ENCODE assay signal across 20 cellular contexts in genomic region chr4:165192500-165192898, GRCh38. TPM values are rescaled to one million over a fixed set of nuclear protein-coding genes. Genes with fewer than 3 reads are reported as not detected.
A peak's percentile ranks its signal among the peaks of the same experiment; 100 is the strongest.
DNase-seq lines count a peak whose midpoint lies in the region; ATAC-seq and TF ChIP-seq lines count a peak whose summit lies in the region.
"Had no signal": no experiment of that assay in that cellular context is flagged by ENCODE, and none has a peak within 500 bp of the region (broad histone marks: within the 10 kb centered on the region; RNA-seq: fewer than 3 reads in every experiment).

No MANE protein-coding gene starts in this region.

- peak overlapping the region; percentile 59 for H3K27ac Mint-ChIP-seq in activated CD4-positive, alpha-beta T cell treated with anti-CD3 and anti-CD28 coated beads, Interleukin-2, amount 10 ng/mL, durations not matched to agents 24 days and 14 days
- H3K27ac Mint-ChIP-seq in MCF 10A (ENCODE audit: low read depth, unreplicated experiment) = peak overlapping the region; percentile 22
- H3K27ac Mint-ChIP-seq: CD4-positive, alpha-beta memory T cell had no signal

- H3K36me3 ChIP-seq in mammary epithelial cell (ENCODE audit: insufficient read depth, low read length) = no peaks in the 10 kb centered on the region
- H3K36me3 ChIP-seq: BLaER1 treated with 17β-estradiol and CSF1 and Interleukin-3, amounts not matched to agents 10 nM and 100 nM had no signal

- DNase-seq in activated CD4-positive, alpha-beta T cell treated with anti-CD3 and anti-CD28 coated beads, Interleukin-2, amount 10 ng/mL, durations not matched to agents 24 days and 14 days = no peak
- no peak for DNase-seq in activated CD4-positive, alpha-beta T cell treated with anti-CD3 and anti-CD28 coated beads for 1 hour
- DNase-seq in MCF 10A (ENCODE audit: unreplicated experiment) (no peak), mammary epithelial cell (no peak), caudate nucleus (lab: John Stamatoyannopoulos, UW) (peak in 17 of 61 donors; percentile 4 to 83 (median 15))
- DNase-seq: 8988T; CD4-positive, alpha-beta memory T cell; DND-41; KG1; NCI-H1105 treated with DMSO at 0.1 percent for 48 hours; NCI-H2029 treated with DMSO at 0.1 percent for 48 hours; NCI-H226; NCI-H510A treated with DMSO at 0.1 percent for 48 hours; NCI-H748 treated with DMSO at 0.1 percent for 48 hours; SHP77 treated with DMSO at 0.1 percent for 48 hours had no signal

- no peaks in the 10 kb centered on the region for H3K4me1 ChIP-seq in mammary epithelial cell (ENCODE audit: insufficient read depth, low read length)

- POLR2A ChIA-PET in MCF 10A (lab: Yijun Ruan, JAX) = no interaction called here

- peak overlapping the region; percentile 16 for H3K4me3 Mint-ChIP-seq in activated CD4-positive, alpha-beta T cell treated with anti-CD3 and anti-CD28 coated beads, Interleukin-2, amount 10 ng/mL, durations not matched to agents 24 days and 14 days
- H3K4me3 Mint-ChIP-seq in MCF 10A (ENCODE audit: unreplicated experiment) = no peak overlapping the region
- H3K4me3 Mint-ChIP-seq: CD4-positive, alpha-beta memory T cell had no signal

- dilution Hi-C loops in mammary epithelial cell (cut with HindIII; ENCODE audit: low sequenced_read_pairs) = no loop called here

- CTCF ChIA-PET in MCF 10A (lab: Yijun Ruan, JAX) = interaction anchor here (0.6 kb wide), 1 partner anchor 138 kb away, joined by 3 read pairs; no protein-coding TSS in a partner anchor
- CTCF ChIA-PET in mammary epithelial cell (lab: Charles Lee; ENCODE audit: low non-redundant PET) = no interaction called here

- no peaks in the 10 kb centered on the region for H3K36me3 Mint-ChIP-seq in activated CD4-positive, alpha-beta T cell treated with anti-CD3 and anti-CD28 coated beads, Interleukin-2, amount 10 ng/mL, durations not matched to agents 24 days and 14 days (ENCODE audit: low read depth)
- H3K36me3 Mint-ChIP-seq in MCF 10A (ENCODE audit: insufficient read depth, unreplicated experiment) = no peaks in the 10 kb centered on the region
- H3K36me3 Mint-ChIP-seq: CD4-positive, alpha-beta memory T cell had no signal

- H3K27me3 Mint-ChIP-seq in activated CD4-positive, alpha-beta T cell treated with anti-CD3 and anti-CD28 coated beads, Interleukin-2, amount 10 ng/mL, durations not matched to agents 24 days and 14 days = no peaks in the 10 kb centered on the region
- no peaks in the 10 kb centered on the region for H3K27me3 Mint-ChIP-seq in MCF 10A (ENCODE audit: insufficient read depth, unreplicated experiment)
- H3K27me3 Mint-ChIP-seq: CD4-positive, alpha-beta memory T cell had no signal

- ATAC-seq in GM18909 (IDR thresholded peaks at IDR 0.05; ENCODE audit: poor library complexity, unreplicated experiment) (no peak), GM18517 (IDR thresholded peaks at IDR 0.05; ENCODE audit: unreplicated experiment) (no peak)

- H3K4me2 ChIP-seq in mammary epithelial cell (ENCODE audit: insufficient read depth, low read depth, low read length) = no peak overlapping the region
- H3K4me2 ChIP-seq: BLaER1 treated with 17β-estradiol and CSF1 and Interleukin-3, amounts not matched to agents 10 nM and 100 nM had no signal

- TF ChIP-seq CTCF in MCF 10A (IDR thresholded peaks at IDR 0.05; ENCODE audit: unreplicated experiment) (no peak), mammary epithelial cell (conservative IDR thresholded peaks at IDR 0.05 in 1 of 2, IDR thresholded peaks at IDR 0.05 in 1 of 2; ENCODE audit: extremely low read depth in 1 of 2, insufficient read depth in 1 of 2, low read depth in 1 of 2, low read length in 2 of 2) (no peak)

- no peaks in the 10 kb centered on the region for H3K27me3 ChIP-seq in mammary epithelial cell (ENCODE audit: insufficient read depth, low read length)
- H3K27me3 ChIP-seq: BLaER1 treated with 17β-estradiol and CSF1 and Interleukin-3, amounts not matched to agents 10 nM and 100 nM had no signal

- H3K27ac ChIP-seq in mammary epithelial cell (ENCODE audit: insufficient read depth, low read depth, low read length) (no peak overlapping the region), caudate nucleus (ENCODE audit: low read depth, low read length) (peak overlapping the region; percentile 48), temporal lobe (ENCODE audit: low read depth, low read length) (peak overlapping the region; percentile 67)
- H3K27ac ChIP-seq: BLaER1 treated with 17β-estradiol and CSF1 and Interleukin-3, amounts not matched to agents 10 nM and 100 nM; RWPE1 had no signal

- peaks cover 31% of the 10 kb centered on the region for H3K4me1 Mint-ChIP-seq in activated CD4-positive, alpha-beta T cell treated with anti-CD3 and anti-CD28 coated beads, Interleukin-2, amount 10 ng/mL, durations not matched to agents 24 days and 14 days
- H3K4me1 Mint-ChIP-seq in MCF 10A (ENCODE audit: insufficient read depth, unreplicated experiment) = peaks cover 15% of the 10 kb centered on the region

- in situ Hi-C loops in mammary epithelial cell (cut with MboI; ENCODE audit: low sequenced_read_pairs in 2 of 2) = no loop called here

- no TSS peak for BruUV-seq in MCF 10A (replicated peaks; lab: Mats Ljungman, UMichigan)
- no TSS peak for BruUV-seq in mammary epithelial cell (replicated peaks; lab: Mats Ljungman, UMichigan)

- H3K9me3 ChIP-seq in mammary epithelial cell (replicated peaks; ENCODE audit: insufficient read depth, low read length) = no peaks in the 10 kb centered on the region

- no peak overlapping the region for H3K4me3 ChIP-seq in mammary epithelial cell (replicated peaks in 1 of 3; ENCODE audit: insufficient read depth in 1 of 3, low read depth in 2 of 3, low read length in 3 of 3)
- H3K4me3 ChIP-seq: BLaER1 treated with 17β-estradiol and CSF1 and Interleukin-3, amounts not matched to agents 10 nM and 100 nM had no signal

- intact Hi-C loops in activated CD4-positive, alpha-beta T cell treated with anti-CD3 and anti-CD28 coated beads, Interleukin-2, amount 10 ng/mL, durations not matched to agents 24 days and 14 days (cut with micrococcal nuclease) = loop anchor here (1.0 kb wide), 1 partner anchor 12 kb away; no protein-coding TSS in a partner anchor
- intact Hi-C loops in MCF 10A (cut with micrococcal nuclease) (no loop called here), mammary epithelial cell (cut with micrococcal nuclease) (no loop called here)

- 100% methylated on average over 1 of the region's 1 CpG for WGBS in mammary epithelial cell (ENCODE audit: low coverage, missing lambda C conversion rate)

- H2AFZ ChIP-seq in mammary epithelial cell (ENCODE audit: low read depth, low read length) = no peak overlapping the region

- H3K79me2 ChIP-seq in mammary epithelial cell (ENCODE audit: insufficient read depth, low read length) = no peaks in the 10 kb centered on the region

- no peak overlapping the region for H3K9ac ChIP-seq in mammary epithelial cell (ENCODE audit: insufficient read depth, low read length)
- H3K9ac ChIP-seq: BLaER1 treated with 17β-estradiol and CSF1 and Interleukin-3, amounts not matched to agents 10 nM and 100 nM had no signal

- H4K20me1 ChIP-seq in mammary epithelial cell (ENCODE audit: insufficient read depth, low read length) = no peaks in the 10 kb centered on the region
- H4K20me1 ChIP-seq: BLaER1 treated with 17β-estradiol and CSF1 and Interleukin-3, amounts not matched to agents 10 nM and 100 nM had no signal

- peaks cover 8% of the 10 kb centered on the region for H3K9me3 Mint-ChIP-seq in activated CD4-positive, alpha-beta T cell treated with anti-CD3 and anti-CD28 coated beads, Interleukin-2, amount 10 ng/mL, durations not matched to agents 24 days and 14 days
- H3K9me3 Mint-ChIP-seq in MCF 10A (ENCODE audit: unreplicated experiment) = no peaks in the 10 kb centered on the region

RNA-seq across cellular contexts. Expression of gene KLHL2, which starts 14.9 kb away (rescaled TPM):
- total RNA-seq in activated CD4-positive, alpha-beta T cell treated with anti-CD3 and anti-CD28 coated beads, Interleukin-2, amount 10 ng/mL, durations not matched to agents 24 days and 14 days = 39.5 and 42.7 TPM in 2 replicates
- total RNA-seq in MCF 10A (2022) (37.1 and 40.0 TPM in 2 replicates), mammary epithelial cell (10 to 100 TPM; 23.7 to 24.2 TPM), temporal lobe (51.6 TPM)
- polyA plus RNA-seq in mammary epithelial cell = 13.4 TPM
- polyA minus RNA-seq in mammary epithelial cell = 56.3 TPM
